ENCODE assay signal across 14 cellular contexts in genomic region chr2:121346886-121347285, GRCh38.
"Had no signal": no experiment of that assay in that cellular context is flagged by ENCODE, and none has a peak within 500 bp of the region (broad histone marks: within the 10 kb centered on the region; RNA-seq: fewer than 3 reads in every experiment).

No MANE protein-coding gene starts in this region.

- H3K4me1 ChIP-seq: testis, upper lobe of left lung had no signal

- ATAC-seq: left colon had no signal

- H3K27ac ChIP-seq: ovary, stomach, testis, upper lobe of left lung, VCaP had no signal

- H3K27me3 ChIP-seq: ovary, stomach, testis, upper lobe of left lung had no signal

- H3K36me3 ChIP-seq: ovary had no signal

- H3K4me3 ChIP-seq: lung, ovary, stomach, testis, upper lobe of left lung had no signal

- DNase-seq: activated CD4-positive, alpha-beta T cell treated with anti-CD3 and anti-CD28 coated beads for 1 hour; activated CD4-positive, alpha-beta T cell treated with anti-CD3 and anti-CD28 coated beads, Interleukin-2, amount 50 U/mL, for 4 hours; activated T-cell treated with anti-CD3 and anti-CD28 coated beads, Interleukin-2, amount 50 U/mL, for 1 hour; amniotic stem cell; caudate nucleus; left colon; midbrain; ovary; stimulated activated CD4-positive, alpha-beta T cell treated with anti-CD3 and anti-CD28 coated beads, Interleukin-1b, Interleukin-23, amount 100 ng/mL, for 48 hours; stomach; testis; upper lobe of left lung had no signal

- H3K9me3 ChIP-seq: ovary, stomach, testis, upper lobe of left lung had no signal
